Comparison of ENCODE assay signal across 8 cellular contexts in genomic region chr9:128244443-128245226, GRCh38. TPM values are rescaled to one million over a fixed set of nuclear protein-coding genes. Genes with fewer than 3 reads are reported as not detected.
A peak's percentile ranks its signal among the peaks of the same experiment; 100 is the strongest.
DNase-seq lines count a peak whose midpoint lies in the region; ATAC-seq, FAIRE-seq and TF ChIP-seq lines count a peak whose summit lies in the region.

No MANE protein-coding gene starts in this region.

- in situ Hi-C loops in GM13977 (cut with MboI; ENCODE audit: low pct_unique_long_range_greater_than_20kb, low sequenced_read_pairs, unreplicated experiment): no loop called here

- H3K27ac Mint-ChIP-seq in progenitor cell of endocrine pancreas: no peak overlapping the region

- no peak for TF ChIP-seq CTCF in Peyer's patch (IDR thresholded peaks at IDR 0.05)
- TF ChIP-seq CTCF in omental fat pad (IDR thresholded peaks at IDR 0.05): no peak
- TF ChIP-seq CTCF in progenitor cell of endocrine pancreas (IDR thresholded peaks at IDR 0.05; ENCODE audit: unreplicated experiment): no peak
- no peak for TF ChIP-seq CTCF in GM13977 (IDR thresholded peaks at IDR 0.05; ENCODE audit: extremely low read depth, insufficient read depth, missing control alignments)

- peak overlapping the region in 10 of 11 experiments; percentile 49 to 90 (median 82); a peak in 19 of 22 replicates for H3K27ac ChIP-seq in BLaER1 treated with 17β-estradiol and CSF1 and Interleukin-3, amounts not matched to agents 10 nM and 100 nM
- peak overlapping the region; percentile 13 to 77 (median 62) for H3K27ac ChIP-seq in Peyer's patch

- no peaks in the 10 kb centered on the region for H3K36me3 ChIP-seq in BLaER1 treated with 17β-estradiol and CSF1 and Interleukin-3, amounts not matched to agents 10 nM and 100 nM
- H3K36me3 ChIP-seq in Peyer's patch: no peaks in the 10 kb centered on the region

- peaks cover 34 to 58% (median 47%) of the 10 kb centered on the region in 10 experiments for H3K4me1 ChIP-seq in BLaER1 treated with 17β-estradiol and CSF1 and Interleukin-3, amounts not matched to agents 10 nM and 100 nM
- H3K4me1 ChIP-seq in Peyer's patch: peaks cover 0 to 20% (median 0%) of the 10 kb centered on the region in 4 donors

- H3K27me3 ChIP-seq in BLaER1 treated with 17β-estradiol and CSF1 and Interleukin-3, amounts not matched to agents 10 nM and 100 nM: no peaks in the 10 kb centered on the region
- H3K27me3 ChIP-seq in Peyer's patch: no peaks in the 10 kb centered on the region

- no peak for TF ChIP-seq POLR2A in Peyer's patch (IDR thresholded peaks at IDR 0.05)

- H3K9ac ChIP-seq in BLaER1 treated with 17β-estradiol and CSF1 and Interleukin-3, amounts not matched to agents 10 nM and 100 nM: peak overlapping the region in 10 of 11 experiments; percentile 48 to 78 (median 72); a peak in 17 of 22 replicates

- peak; percentile 46 for ATAC-seq in omental fat pad (ENCODE audit: low FRiP score)

- H3K4me3 ChIP-seq in BLaER1 treated with 17β-estradiol and CSF1 and Interleukin-3, amounts not matched to agents 10 nM and 100 nM: peak overlapping the region in 8 of 10 experiments; percentile 29 to 56 (median 42); a peak in 12 of 20 replicates
- peak overlapping the region in 3 of 4 donors; percentile 18 to 32 (median 24) for H3K4me3 ChIP-seq in Peyer's patch

- peak; percentile 27 to 79 (median 59) for DNase-seq in Peyer's patch
- peak; percentile 89 for DNase-seq in fibroblast of peridontal ligament (ENCODE audit: extremely low read depth)
- no peak for DNase-seq in omental fat pad (ENCODE audit: low spot score)
- DNase-seq in progenitor cell of endocrine pancreas (ENCODE audit: low spot score, unreplicated experiment): no peak
- no peak for DNase-seq in GM13977 (ENCODE audit: low spot score)
- DNase-seq in urothelium cell line (ENCODE audit: low spot score): no peak
- DNase-seq in NCI-H1694 treated with DMSO at 0.1 percent for 48 hours (lab: John Stamatoyannopoulos, UW): no peak

- H3K4me1 Mint-ChIP-seq in progenitor cell of endocrine pancreas (ENCODE audit: low read depth): peaks cover 3% of the 10 kb centered on the region

- peak overlapping the region; percentile 68 to 91 (median 82) for H3K4me2 ChIP-seq in BLaER1 treated with 17β-estradiol and CSF1 and Interleukin-3, amounts not matched to agents 10 nM and 100 nM

- no peak overlapping the region for H3K4me3 Mint-ChIP-seq in progenitor cell of endocrine pancreas (ENCODE audit: low read depth)

- H3K9me3 ChIP-seq in BLaER1 treated with 17β-estradiol and CSF1 and Interleukin-3, amounts not matched to agents 10 nM and 100 nM (replicated peaks in 1 of 11): no peaks in the 10 kb centered on the region
- H3K9me3 ChIP-seq in Peyer's patch: no peaks in the 10 kb centered on the region

- no peak for FAIRE-seq in urothelium cell line (lab: Jason Lieb, UNC)

- peaks cover 23% of the 10 kb centered on the region for H3K27me3 Mint-ChIP-seq in progenitor cell of endocrine pancreas

- H3K9me3 Mint-ChIP-seq in progenitor cell of endocrine pancreas (ENCODE audit: low read depth): no peaks in the 10 kb centered on the region

- H3K36me3 Mint-ChIP-seq in progenitor cell of endocrine pancreas (ENCODE audit: insufficient read depth): no peaks in the 10 kb centered on the region

- no peaks in the 10 kb centered on the region for H4K20me1 ChIP-seq in BLaER1 treated with 17β-estradiol and CSF1 and Interleukin-3, amounts not matched to agents 10 nM and 100 nM

RNA-seq across cellular contexts. Expression of gene GOLGA2, which starts 31.2 kb away (rescaled TPM):
- total RNA-seq in Peyer's patch (10 to 100 TPM; 45.7 to 96.7 (median 92.5) TPM), omental fat pad (10 to 100 TPM; 63.0 to 99.8 (median 75.9) TPM), progenitor cell of endocrine pancreas (87.0 and 108 TPM in 2 replicates)

RNA-seq across cellular contexts. Expression of gene SWI5, which starts 31.4 kb away (rescaled TPM):
- 10 to 100 TPM; 18.3 to 27.2 (median 23.5) TPM for total RNA-seq in Peyer's patch
- total RNA-seq in omental fat pad: 10 to 100 TPM in 3 of 4 donors, 1 to 10 TPM in 1; 10.0 to 33.3 (median 25.2) TPM
- total RNA-seq in progenitor cell of endocrine pancreas: 18.8 and 20.7 TPM in 2 replicates

RNA-seq across cellular contexts. Expression of gene DNM1, which starts 41.5 kb away (rescaled TPM):
- total RNA-seq in Peyer's patch: 10 to 100 TPM; 14.5 to 85.8 (median 54.4) TPM
- 10 to 100 TPM in 3 of 4 donors, 1 to 10 TPM in 1; 4.0 to 60.5 (median 20.0) TPM for total RNA-seq in omental fat pad
- total RNA-seq in progenitor cell of endocrine pancreas: 34.1 and 38.0 TPM in 2 replicates

RNA-seq across cellular contexts. Expression of gene CIZ1, which starts 53.3 kb away (rescaled TPM):
- total RNA-seq in Peyer's patch (100 to 1,000 TPM in 2 of 4 donors, 10 to 100 TPM in 2; 52.2 to 144 (median 95.3) TPM), omental fat pad (10 to 100 TPM; 40.1 to 70.1 (median 52.5) TPM), progenitor cell of endocrine pancreas (155 and 164 TPM in 2 replicates)

Comparison
In these comparisons a context has a peak if more than half of its experiments do, and no peak if none do; other contexts are left out.
1. DNase-seq: peak in Peyer's patch (3 of 3) and fibroblast of peridontal ligament (single experiment); none in omental fat pad (single experiment), progenitor cell of endocrine pancreas (single experiment), GM13977 (single experiment), urothelium cell line (single experiment) and NCI-H1694 treated with DMSO at 0.1 percent for 48 hours (single experiment).